Comparison of ENCODE assay signal across 9 cellular contexts in the genomic region with DNA sequence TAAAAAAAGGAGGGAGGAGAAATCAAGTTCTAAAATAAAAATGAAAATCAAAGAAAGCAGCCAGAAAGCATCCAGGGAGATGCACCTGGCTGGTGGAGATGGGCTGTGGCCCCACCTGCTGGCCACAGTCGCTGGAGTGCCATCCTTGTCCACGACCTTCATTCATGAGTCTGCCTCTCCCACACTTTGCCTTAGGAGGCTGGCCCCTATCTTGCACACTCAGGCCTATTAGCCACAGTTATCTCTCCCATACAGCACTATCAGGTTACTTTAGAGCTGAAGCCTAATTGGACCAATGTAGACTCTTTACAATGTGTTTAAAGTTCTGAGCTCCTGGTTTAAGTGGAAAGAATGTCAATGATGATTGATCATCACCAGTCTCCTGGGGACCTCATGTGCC.
A peak's percentile ranks its signal among the peaks of the same experiment; 100 is the strongest.
DNase-seq lines count a peak whose midpoint lies in the region; ATAC-seq, FAIRE-seq and TF ChIP-seq lines count a peak whose summit lies in the region.
"Had no signal": no experiment of that assay in that cellular context is flagged by ENCODE, and none has a peak within 500 bp of the region (broad histone marks: within the 10 kb centered on the region; RNA-seq: fewer than 3 reads in every experiment).

No MANE protein-coding gene starts in this region.

- peaks cover 14% of the 10 kb centered on the region for H3K9me3 Mint-ChIP-seq in stimulated activated memory B cell treated with anti-CD40 and anti-IgM and Interleukin-4, amounts not matched to agents 10 μg/mL and 1 μg/mL and 100 μg/mL, for 72 hours

- no TSS peak for BruUV-seq in endothelial cell of umbilical vein (replicated peaks; lab: Mats Ljungman, UMichigan)

- CTCF ChIA-PET in AG04450 (lab: Charles Lee): interaction anchor here (0.7 kb wide), 1 partner anchor 10 kb away, joined by 3 read pairs; no protein-coding TSS in a partner anchor
- CTCF ChIA-PET in endothelial cell of umbilical vein (lab: Charles Lee): interaction anchor here (1.0 to 4.7 kb wide), 15 partner anchors 8 to 1036 kb away, joined by 3 to 102 read pairs (median 6); a partner anchor contains a TSS

- no peak overlapping the region for H3K9ac ChIP-seq in endothelial cell of umbilical vein (replicated peaks; ENCODE audit: extremely low read depth, insufficient read depth, low read length)

- no peak for TF ChIP-seq POLR2A in endothelial cell of umbilical vein (IDR thresholded peaks at IDR 0.05; ENCODE audit: low read depth, low read length)

- H3K9me3 ChIP-seq in AG04450 (ENCODE audit: control insufficient read depth, insufficient read depth, low read length) (no peaks in the 10 kb centered on the region), endothelial cell of umbilical vein (replicated peaks; ENCODE audit: control insufficient read depth, insufficient read depth, low read length) (no peaks in the 10 kb centered on the region)
- H3K9me3 ChIP-seq: HAP-1 had no signal

- intact Hi-C loops in endothelial cell of umbilical vein (cut with micrococcal nuclease): loop anchor here (1.0 to 2.0 kb wide), 4 partner anchors 90 to 1034 kb away; no protein-coding TSS in a partner anchor

- H4K20me1 ChIP-seq in endothelial cell of umbilical vein (replicated peaks; ENCODE audit: control insufficient read depth, extremely low read depth, insufficient read depth, low read length): no peaks in the 10 kb centered on the region

- H3K36me3 ChIP-seq in endothelial cell of umbilical vein (ENCODE audit: control insufficient read depth in 2 of 2, extremely low read depth in 1 of 2, insufficient read depth in 2 of 2, low read length in 2 of 2): no peaks in the 10 kb centered on the region
- H3K36me3 ChIP-seq: HAP-1 had no signal

- H3K4me2 ChIP-seq in endothelial cell of umbilical vein (ENCODE audit: insufficient read depth, low read length): no peak overlapping the region

- peaks cover 12% of the 10 kb centered on the region for H3K27me3 Mint-ChIP-seq in stimulated activated memory B cell treated with anti-CD40 and anti-IgM and Interleukin-4, amounts not matched to agents 10 μg/mL and 1 μg/mL and 100 μg/mL, for 72 hours

- H3K4me1 ChIP-seq in endothelial cell of umbilical vein (ENCODE audit: control insufficient read depth, extremely low read depth, insufficient read depth, low read length): no peaks in the 10 kb centered on the region
- H3K4me1 ChIP-seq: HAP-1 had no signal

- no peak overlapping the region for H3K4me3 ChIP-seq in AG04450 (ENCODE audit: low read depth, low read length)
- no peak overlapping the region for H3K4me3 ChIP-seq in endothelial cell of umbilical vein (replicated peaks in 1 of 3; ENCODE audit: insufficient read depth in 1 of 3, low read depth in 1 of 3, low read length in 3 of 3)
- H3K4me3 ChIP-seq in retinal pigment epithelial cell (ENCODE audit: low read length): no peak overlapping the region
- H3K4me3 ChIP-seq: HAP-1 had no signal

- H3K27ac ChIP-seq in AG04450 (ENCODE audit: low read depth, low read length): no peak overlapping the region
- no peak overlapping the region for H3K27ac ChIP-seq in endothelial cell of umbilical vein (ENCODE audit: insufficient read depth, low read depth, low read length)
- no peak overlapping the region for H3K27ac ChIP-seq in substantia nigra (ENCODE audit: low read depth, low read length, poor library complexity, severe bottlenecking)

- no peak for ATAC-seq in stimulated activated memory B cell treated with anti-CD40 and anti-IgM and Interleukin-4, amounts not matched to agents 10 μg/mL and 1 μg/mL and 100 μg/mL, for 72 hours

- TF ChIP-seq CTCF in AG04450 (IDR thresholded peaks at IDR 0.05; ENCODE audit: low read depth, low read length): peak; percentile 13; the same call in 1 of the 2 replicates
- TF ChIP-seq CTCF in GM20000 (IDR thresholded peaks at IDR 0.05; ENCODE audit: extremely low read depth, missing control alignments): peak; percentile 3
- TF ChIP-seq CTCF in endothelial cell of umbilical vein (IDR thresholded peaks at IDR 0.05; ENCODE audit: extremely low read depth in 1 of 2, insufficient read depth in 1 of 2, low read depth in 1 of 2, low read length in 2 of 2): peak; percentile 39 to 69
- peak; percentile 58 for TF ChIP-seq CTCF in retinal pigment epithelial cell (conservative IDR thresholded peaks at IDR 0.05; ENCODE audit: low read depth, low read length)

- H3K4me3 Mint-ChIP-seq in stimulated activated memory B cell treated with anti-CD40 and anti-IgM and Interleukin-4, amounts not matched to agents 10 μg/mL and 1 μg/mL and 100 μg/mL, for 72 hours: no peak overlapping the region

- FAIRE-seq in endothelial cell of umbilical vein (lab: Jason Lieb, UNC): no peak

- dilution Hi-C loops in endothelial cell of umbilical vein (cut with MboI; ENCODE audit: extremely low pct_ligation_motif_present, low sequenced_read_pairs): no loop called here

- H3K4me1 Mint-ChIP-seq in stimulated activated memory B cell treated with anti-CD40 and anti-IgM and Interleukin-4, amounts not matched to agents 10 μg/mL and 1 μg/mL and 100 μg/mL, for 72 hours: no peaks in the 10 kb centered on the region

- no peaks in the 10 kb centered on the region for H3K79me2 ChIP-seq in endothelial cell of umbilical vein (ENCODE audit: control insufficient read depth, insufficient read depth, low read length)

- no peaks in the 10 kb centered on the region for H3K36me3 Mint-ChIP-seq in stimulated activated memory B cell treated with anti-CD40 and anti-IgM and Interleukin-4, amounts not matched to agents 10 μg/mL and 1 μg/mL and 100 μg/mL, for 72 hours

- H3K27ac Mint-ChIP-seq in stimulated activated memory B cell treated with anti-CD40 and anti-IgM and Interleukin-4, amounts not matched to agents 10 μg/mL and 1 μg/mL and 100 μg/mL, for 72 hours: no peak overlapping the region

- no peaks in the 10 kb centered on the region for H3K9me1 ChIP-seq in endothelial cell of umbilical vein (replicated peaks; ENCODE audit: control insufficient read depth, extremely low read depth, insufficient read depth, low read length)

- H3K27me3 ChIP-seq in AG04450 (ENCODE audit: control insufficient read depth, insufficient read depth, low read length) (no peaks in the 10 kb centered on the region), endothelial cell of umbilical vein (ENCODE audit: control insufficient read depth in 2 of 2, insufficient read depth in 2 of 2, low read length in 2 of 2) (no peaks in the 10 kb centered on the region)

- no peak overlapping the region for H2AFZ ChIP-seq in endothelial cell of umbilical vein (ENCODE audit: low read depth, low read length)

- DNase-seq in AG04450 (ENCODE audit: low read depth, low spot score): no peak
- peak; percentile 12 for DNase-seq in GM20000 (ENCODE audit: low spot score)
- DNase-seq in NCI-H82 treated with DMSO at 0.1 percent for 48 hours (lab: John Stamatoyannopoulos, UW; ENCODE audit: unreplicated experiment): peak; percentile 78
- peak; percentile 21 for DNase-seq in endothelial cell of umbilical vein (ENCODE audit: low read depth, low spot score)
- no peak for DNase-seq in retinal pigment epithelial cell (ENCODE audit: low read depth)
- no peak for DNase-seq in T1000 (lab: John Stamatoyannopoulos, UW)
- DNase-seq in substantia nigra (lab: John Stamatoyannopoulos, UW): no peak

- POLR2A ChIA-PET in AG04450 (lab: Yijun Ruan, JAX): no interaction called here
- POLR2A ChIA-PET in endothelial cell of umbilical vein (lab: Charles Lee): no interaction called here

TF ChIP-seq in endothelial cell of umbilical vein, 7 proteins besides CTCF, POLR2A, EP300 and RAD21:
- TF ChIP-seq, protein P1, sequence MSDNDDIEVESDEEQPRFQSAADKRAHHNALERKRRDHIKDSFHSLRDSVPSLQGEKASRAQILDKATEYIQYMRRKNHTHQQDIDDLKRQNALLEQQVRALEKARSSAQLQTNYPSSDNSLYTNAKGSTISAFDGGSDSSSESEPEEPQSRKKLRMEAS (IDR thresholded peaks at IDR 0.05; ENCODE audit: insufficient read depth, insufficient read length): no peak
- no peak for TF ChIP-seq FOS (IDR thresholded peaks at IDR 0.05; ENCODE audit: borderline replicate concordance, insufficient read depth, low read length)
- no peak for TF ChIP-seq GATA2 (IDR thresholded peaks at IDR 0.05; ENCODE audit: insufficient read depth, insufficient read length, low read depth, low read length)
- no peak for TF ChIP-seq MYC (IDR thresholded peaks at IDR 0.05; ENCODE audit: low read depth, low read length)
- TF ChIP-seq EZH2 (IDR thresholded peaks at IDR 0.05; ENCODE audit: borderline replicate concordance, low read depth, low read length, severe bottlenecking): no peak
- no peak for TF ChIP-seq POLR2AphosphoS5 (IDR thresholded peaks at IDR 0.05; ENCODE audit: insufficient read depth, low read depth, low read length)
- no peak for TF ChIP-seq JUN (IDR thresholded peaks at IDR 0.05; ENCODE audit: borderline replicate concordance, insufficient read depth, insufficient read length, low read depth)

Comparison
In these comparisons a context has a peak if more than half of its experiments do, and no peak if none do; other contexts are left out.
1. DNase-seq: peak in GM20000 (single experiment), NCI-H82 treated with DMSO at 0.1 percent for 48 hours (single experiment) and endothelial cell of umbilical vein (single experiment); none in AG04450 (single experiment), retinal pigment epithelial cell (single experiment), T1000 (single experiment) and substantia nigra (0 of 49).
2. CTCF ChIP-seq: peak in every context shown above with its lines; median percentile 58 in retinal pigment epithelial cell; 54 in endothelial cell of umbilical vein; 13 in AG04450; 3 in GM20000.